ENCODE assay signal across 1 cellular context in genomic region chr9:136942881-136943230, GRCh38.
TF ChIP-seq lines count a peak whose summit lies in the region.

No MANE protein-coding gene starts in this region.

TF ChIP-seq in K562, 482 proteins besides CTCF, POLR2A, EP300 and RAD21:
- TF ChIP-seq BRD4 (IDR thresholded peaks at IDR 0.05) (no peak), FOXP4 (CRISPR knock-in tag; IDR thresholded peaks at IDR 0.05; ENCODE audit: borderline replicate concordance) (0 out of 2 replicates have a peak, but pooled peaks have one; percentile 32), ZNF740 (CRISPR knock-in tag; IDR thresholded peaks at IDR 0.05) (no peak; the same call in 1 of the 2 replicates), ZNF740 (tag; IDR thresholded peaks at IDR 0.05) (peak in 1 of 2 experiments; percentile 11; a peak in 1 of 4 replicates), POLR2G (IDR thresholded peaks at IDR 0.05; ENCODE audit: low read depth, low read length) (peak; percentile 10; the same call in 1 of the 2 replicates), TRIM24 (IDR thresholded peaks at IDR 0.05) (no peak), MIER1 (IDR thresholded peaks at IDR 0.05; ENCODE audit: low read depth) (no peak), RBFOX2 (IDR thresholded peaks at IDR 0.05; ENCODE audit: low read depth, low read length) (peak; percentile 2), ZBTB33 (CRISPR knock-in tag; IDR thresholded peaks at IDR 0.05) (peak; percentile 28; the same call in 1 of the 2 replicates)
- TF ChIP-seq, protein P1, sequence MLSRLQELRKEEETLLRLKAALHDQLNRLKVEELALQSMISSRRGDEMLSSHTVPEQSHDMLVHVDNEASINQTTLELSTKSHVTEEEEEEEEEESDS (CRISPR knock-in tag; IDR thresholded peaks at IDR 0.05), result no peak
TF ChIP-seq in K562: peak in this region for 5.
